ENCODE assay signal across 8 cellular contexts in the genomic region with DNA sequence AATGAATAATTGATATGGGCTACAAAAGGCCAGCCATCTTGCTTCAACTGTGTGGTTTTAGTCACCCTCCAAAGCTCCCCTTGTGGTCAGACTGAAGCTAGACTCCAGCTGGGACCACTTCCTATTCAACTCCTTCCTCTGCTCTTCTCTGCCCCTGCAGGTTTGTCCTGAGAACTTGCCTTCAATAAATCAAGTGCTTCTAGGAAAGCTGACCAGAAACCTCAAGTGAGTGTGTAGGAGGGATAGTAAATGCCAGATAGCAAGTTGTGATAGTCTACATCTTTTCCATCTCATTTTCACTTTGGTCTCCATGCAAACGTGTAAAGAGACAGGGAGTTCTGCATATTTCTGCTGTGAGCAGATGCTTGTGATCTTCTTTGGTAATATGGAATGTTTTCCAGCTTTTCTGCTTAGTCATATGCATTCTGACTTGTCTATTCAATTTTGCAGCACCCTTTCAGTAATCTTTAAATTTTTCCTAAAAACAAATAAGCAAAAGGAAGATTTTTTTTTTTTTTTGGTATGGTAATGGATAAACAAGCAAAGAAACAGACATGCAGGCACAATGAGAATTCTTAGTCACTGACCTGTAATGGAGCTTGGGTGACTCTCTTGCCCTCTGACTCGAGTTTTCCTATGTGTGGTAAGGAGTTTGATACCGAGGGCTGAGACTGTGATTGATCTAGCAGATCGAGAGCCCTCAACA.
A peak's percentile ranks its signal among the peaks of the same experiment; 100 is the strongest.
DNase-seq lines count a peak whose midpoint lies in the region; ATAC-seq and TF ChIP-seq lines count a peak whose summit lies in the region.

No MANE protein-coding gene starts in this region.

- no peaks in the 10 kb centered on the region for H3K9me3 ChIP-seq in skeletal muscle satellite cell (replicated peaks; ENCODE audit: low read length)
- H3K9me3 ChIP-seq in CD4-positive, alpha-beta memory T cell (ENCODE audit: control insufficient read depth in 1 of 2, low read length in 2 of 2) = no peaks in the 10 kb centered on the region

- intact Hi-C loops in CD4-positive, alpha-beta memory T cell (cut with micrococcal nuclease) = no loop called here

- no peak overlapping the region for H3K27ac ChIP-seq in CD4-positive, alpha-beta memory T cell (ENCODE audit: low read depth, low read length)

- H3K4me1 Mint-ChIP-seq in endothelial cell (ENCODE audit: unreplicated experiment) = peaks cover 6% of the 10 kb centered on the region
- H3K4me1 Mint-ChIP-seq in CD4-positive, alpha-beta memory T cell = no peaks in the 10 kb centered on the region

- H3K4me1 ChIP-seq in skeletal muscle satellite cell (ENCODE audit: control insufficient read depth, insufficient read depth, low read length) = peaks cover 14% of the 10 kb centered on the region
- H3K4me1 ChIP-seq in CD4-positive, alpha-beta memory T cell (ENCODE audit: insufficient read depth, low read length) = no peaks in the 10 kb centered on the region

- TF ChIP-seq CTCF in endothelial cell (IDR thresholded peaks at IDR 0.05; ENCODE audit: unreplicated experiment) = peak; percentile 40

- H3K9ac ChIP-seq in skeletal muscle satellite cell (ENCODE audit: low read depth, low read length) = no peak overlapping the region

- H3K9me3 Mint-ChIP-seq in endothelial cell (ENCODE audit: unreplicated experiment) = no peaks in the 10 kb centered on the region
- peaks cover 0 to 17% (median 12%) of the 10 kb centered on the region in 8 donors for H3K9me3 Mint-ChIP-seq in CD4-positive, alpha-beta memory T cell

- H3K27me3 Mint-ChIP-seq in endothelial cell (ENCODE audit: unreplicated experiment) = no peaks in the 10 kb centered on the region
- no peaks in the 10 kb centered on the region for H3K27me3 Mint-ChIP-seq in CD4-positive, alpha-beta memory T cell

- no peaks in the 10 kb centered on the region for H3K36me3 Mint-ChIP-seq in endothelial cell (ENCODE audit: low read depth, unreplicated experiment)
- no peaks in the 10 kb centered on the region for H3K36me3 Mint-ChIP-seq in CD4-positive, alpha-beta memory T cell

- no peak overlapping the region for H3K27ac Mint-ChIP-seq in endothelial cell (ENCODE audit: unreplicated experiment)
- no peak overlapping the region for H3K27ac Mint-ChIP-seq in CD4-positive, alpha-beta memory T cell

- no peaks in the 10 kb centered on the region for H3K36me3 ChIP-seq in skeletal muscle satellite cell (ENCODE audit: insufficient read depth, low read length)
- no peaks in the 10 kb centered on the region for H3K36me3 ChIP-seq in CD4-positive, alpha-beta memory T cell (ENCODE audit: insufficient read depth, low read length)

- no peak overlapping the region for H3K4me3 Mint-ChIP-seq in endothelial cell (ENCODE audit: unreplicated experiment)
- H3K4me3 Mint-ChIP-seq in CD4-positive, alpha-beta memory T cell = no peak overlapping the region

- H3K27me3 ChIP-seq in skeletal muscle satellite cell (ENCODE audit: control insufficient read depth, insufficient read depth, low read length) = no peaks in the 10 kb centered on the region
- no peaks in the 10 kb centered on the region for H3K27me3 ChIP-seq in CD4-positive, alpha-beta memory T cell (ENCODE audit: insufficient read depth, low read length)

- DNase-seq in DMS 273 (lab: John Stamatoyannopoulos, UW; ENCODE audit: unreplicated experiment) = peak; percentile 49
- DNase-seq in DMS 273 treated with DMSO at 0.1 percent for 48 hours (lab: John Stamatoyannopoulos, UW) = no peak
- DNase-seq in NCI-H748 treated with DMSO at 0.1 percent for 48 hours (lab: John Stamatoyannopoulos, UW) = peak; percentile 25
- peak; percentile 48 for DNase-seq in endothelial cell (ENCODE audit: low spot score)
- DNase-seq in CD4-positive, alpha-beta memory T cell = no peak

- H3K4me3 ChIP-seq in skeletal muscle satellite cell (ENCODE audit: low read length) = no peak overlapping the region
- no peak overlapping the region for H3K4me3 ChIP-seq in CD4-positive, alpha-beta memory T cell (ENCODE audit: low read length in 2 of 2)

- POLR2A ChIA-PET in CD4-positive, alpha-beta memory T cell (lab: Charles Lee; ENCODE audit: partially characterized antibody) = no interaction called here

- CTCF ChIA-PET in CD4-positive, alpha-beta memory T cell (lab: Charles Lee; ENCODE audit: partially characterized antibody) = no interaction called here

- peak overlapping the region; percentile 42 for H3K4me2 ChIP-seq in skeletal muscle satellite cell (ENCODE audit: low read length)

- ATAC-seq in GM21619 (IDR thresholded peaks at IDR 0.05; ENCODE audit: unreplicated experiment) = no peak
- no peak for ATAC-seq in GM19328 (IDR thresholded peaks at IDR 0.05; ENCODE audit: unreplicated experiment)

Comparison
In these comparisons a context has a peak if more than half of its experiments do, and no peak if none do; other contexts are left out.
1. DNase-seq: peak in DMS 273 (single experiment), NCI-H748 treated with DMSO at 0.1 percent for 48 hours (single experiment) and endothelial cell (single experiment); none in DMS 273 treated with DMSO at 0.1 percent for 48 hours (single experiment) and CD4-positive, alpha-beta memory T cell (0 of 5).